2 cellular contexts compared by ENCODE assay signal in the genomic region with DNA sequence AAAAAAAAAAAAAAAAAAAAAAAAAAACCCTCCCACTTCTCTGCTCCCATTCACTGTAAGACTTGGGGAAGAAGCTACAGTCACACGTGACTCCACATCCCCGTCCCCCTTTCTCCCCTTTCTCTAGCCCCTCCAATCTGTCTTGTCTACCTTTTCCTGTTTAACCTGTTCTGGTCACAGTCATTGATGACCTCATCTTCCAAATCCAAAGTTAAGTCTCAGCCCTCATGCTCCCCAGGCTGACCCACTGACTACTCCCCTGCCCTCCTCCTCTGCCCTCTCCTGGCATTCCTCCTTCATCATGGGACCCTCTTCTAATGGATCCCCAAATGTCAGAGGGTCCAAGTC.
TF ChIP-seq lines count a peak whose summit lies in the region.

No MANE protein-coding gene starts in this region.

TF ChIP-seq in HEK293, 187 proteins besides CTCF, POLR2A, EP300 and RAD21 (continued from another document):
- TF ChIP-seq ZNF664 (tag by site-specific recombination; IDR thresholded peaks at IDR 0.05) (no peak), ZNF792 (tag by site-specific recombination; IDR thresholded peaks at IDR 0.05) (no peak), ZNF629 (tag by site-specific recombination; IDR thresholded peaks at IDR 0.05) (peak; percentile 34; the same call in 1 of the 2 replicates)
TF ChIP-seq in HEK293: peak in this region for 3.

TF ChIP-seq in liver, 16 proteins besides CTCF, POLR2A, EP300 and RAD21 (continued from another document):
- TF ChIP-seq, protein P1, sequence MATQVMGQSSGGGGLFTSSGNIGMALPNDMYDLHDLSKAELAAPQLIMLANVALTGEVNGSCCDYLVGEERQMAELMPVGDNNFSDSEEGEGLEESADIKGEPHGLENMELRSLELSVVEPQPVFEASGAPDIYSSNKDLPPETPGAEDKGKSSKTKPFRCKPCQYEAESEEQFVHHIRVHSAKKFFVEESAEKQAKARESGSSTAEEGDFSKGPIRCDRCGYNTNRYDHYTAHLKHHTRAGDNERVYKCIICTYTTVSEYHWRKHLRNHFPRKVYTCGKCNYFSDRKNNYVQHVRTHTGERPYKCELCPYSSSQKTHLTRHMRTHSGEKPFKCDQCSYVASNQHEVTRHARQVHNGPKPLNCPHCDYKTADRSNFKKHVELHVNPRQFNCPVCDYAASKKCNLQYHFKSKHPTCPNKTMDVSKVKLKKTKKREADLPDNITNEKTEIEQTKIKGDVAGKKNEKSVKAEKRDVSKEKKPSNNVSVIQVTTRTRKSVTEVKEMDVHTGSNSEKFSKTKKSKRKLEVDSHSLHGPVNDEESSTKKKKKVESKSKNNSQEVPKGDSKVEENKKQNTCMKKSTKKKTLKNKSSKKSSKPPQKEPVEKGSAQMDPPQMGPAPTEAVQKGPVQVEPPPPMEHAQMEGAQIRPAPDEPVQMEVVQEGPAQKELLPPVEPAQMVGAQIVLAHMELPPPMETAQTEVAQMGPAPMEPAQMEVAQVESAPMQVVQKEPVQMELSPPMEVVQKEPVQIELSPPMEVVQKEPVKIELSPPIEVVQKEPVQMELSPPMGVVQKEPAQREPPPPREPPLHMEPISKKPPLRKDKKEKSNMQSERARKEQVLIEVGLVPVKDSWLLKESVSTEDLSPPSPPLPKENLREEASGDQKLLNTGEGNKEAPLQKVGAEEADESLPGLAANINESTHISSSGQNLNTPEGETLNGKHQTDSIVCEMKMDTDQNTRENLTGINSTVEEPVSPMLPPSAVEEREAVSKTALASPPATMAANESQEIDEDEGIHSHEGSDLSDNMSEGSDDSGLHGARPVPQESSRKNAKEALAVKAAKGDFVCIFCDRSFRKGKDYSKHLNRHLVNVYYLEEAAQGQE (IDR thresholded peaks at IDR 0.05) = no peak
- TF ChIP-seq GABPA (IDR thresholded peaks at IDR 0.05 in 1 of 2, conservative IDR thresholded peaks at IDR 0.05 in 1 of 2) = no peak
- no peak for TF ChIP-seq FOXA2 (IDR thresholded peaks at IDR 0.05)
